In genomic region chr3:142904639-142905441, GRCh38 we compare ENCODE assay signal across 1 cellular context.
A peak's percentile ranks its signal among the peaks of the same experiment; 100 is the strongest.
TF ChIP-seq lines count a peak whose summit lies in the region.

No MANE protein-coding gene starts in this region.

TF ChIP-seq in HepG2, 621 proteins besides CTCF, POLR2A, EP300 and RAD21 (continued from another document):
- TF ChIP-seq PATZ1 (CRISPR knock-in tag; IDR thresholded peaks at IDR 0.05) (no peak), TAF1 (CRISPR knock-in tag; IDR thresholded peaks at IDR 0.05) (no peak), ZNF142 (CRISPR knock-in tag; IDR thresholded peaks at IDR 0.05) (no peak), CREM (IDR thresholded peaks at IDR 0.05) (no peak), CREM (CRISPR knock-in tag; IDR thresholded peaks at IDR 0.05) (no peak), RAD51 (IDR thresholded peaks at IDR 0.05; ENCODE audit: borderline replicate concordance) (no peak), ZNF574 (CRISPR knock-in tag; IDR thresholded peaks at IDR 0.05) (0 out of 2 replicates have a peak, but pooled peaks have one; percentile 14), NRL (CRISPR knock-in tag; IDR thresholded peaks at IDR 0.05; ENCODE audit: borderline replicate concordance) (no peak), ZNF136 (CRISPR knock-in tag; IDR thresholded peaks at IDR 0.05; ENCODE audit: low read depth) (no peak), SMARCC2 (IDR thresholded peaks at IDR 0.05) (no peak), STAG1 (CRISPR knock-in tag; IDR thresholded peaks at IDR 0.05) (peak; percentile 74), ZNF652 (CRISPR knock-in tag; IDR thresholded peaks at IDR 0.05; ENCODE audit: borderline replicate concordance, low read depth) (no peak), SMC3 (IDR thresholded peaks at IDR 0.05; ENCODE audit: low read length) (peak; percentile 25; the same call in 1 of the 2 replicates)
